16 cellular contexts compared by ENCODE assay signal in genomic region chr6:85672623-85673022, GRCh38. TPM values are rescaled to one million over a fixed set of nuclear protein-coding genes. Genes with fewer than 3 reads are reported as not detected.
DNase-seq lines count a peak whose midpoint lies in the region; ATAC-seq and TF ChIP-seq lines count a peak whose summit lies in the region.
"Had no signal": no experiment of that assay in that cellular context is flagged by ENCODE, and none has a peak within 500 bp of the region (broad histone marks: within the 10 kb centered on the region; RNA-seq: fewer than 3 reads in every experiment).

No MANE protein-coding gene starts in this region.

- peak overlapping the region; percentile 9 for H3K27ac Mint-ChIP-seq in activated T-cell treated with anti-CD3 and anti-CD28 coated beads, Interleukin-2, amount 50 U/mL, for 72 hours
- peak overlapping the region; percentile 12 for H3K27ac Mint-ChIP-seq in activated naive CD8-positive, alpha-beta T cell treated with anti-CD3 and anti-CD28 coated beads, Interleukin-2, amount 50 U/mL, for 24 hours
- H3K27ac Mint-ChIP-seq: activated naive CD4-positive, alpha-beta T cell treated with anti-CD3 and anti-CD28 coated beads, Interleukin-2, amount 10 ng/mL, durations not matched to agents 7 days and 5 days; T-helper 2 cell treated with Interferon-gamma antibody and Interleukin-4, amounts not matched to agents 5 μg/mL and 100 μg/mL, for 36 hours had no signal

- peaks cover 81% of the 10 kb centered on the region for H3K4me1 Mint-ChIP-seq in activated T-cell treated with anti-CD3 and anti-CD28 coated beads, Interleukin-2, amount 50 U/mL, for 72 hours (ENCODE audit: low read depth)
- H3K4me1 Mint-ChIP-seq in activated naive CD8-positive, alpha-beta T cell treated with anti-CD3 and anti-CD28 coated beads, Interleukin-2, amount 50 U/mL, for 24 hours: peaks cover 81% of the 10 kb centered on the region

- peaks cover 19 to 37% of the 10 kb centered on the region in 2 donors for H3K36me3 Mint-ChIP-seq in activated T-cell treated with anti-CD3 and anti-CD28 coated beads, Interleukin-2, amount 50 U/mL, for 72 hours (ENCODE audit: insufficient read depth in 2 of 2)
- H3K36me3 Mint-ChIP-seq in activated naive CD8-positive, alpha-beta T cell treated with anti-CD3 and anti-CD28 coated beads, Interleukin-2, amount 50 U/mL, for 24 hours (ENCODE audit: low read depth): peaks cover 45% of the 10 kb centered on the region

- H3K27ac ChIP-seq in gastrocnemius medialis: peak overlapping the region; percentile 92 to 98 (median 96)

- no peaks in the 10 kb centered on the region for H3K9me3 Mint-ChIP-seq in activated T-cell treated with anti-CD3 and anti-CD28 coated beads, Interleukin-2, amount 50 U/mL, for 72 hours
- no peaks in the 10 kb centered on the region for H3K9me3 Mint-ChIP-seq in activated naive CD8-positive, alpha-beta T cell treated with anti-CD3 and anti-CD28 coated beads, Interleukin-2, amount 50 U/mL, for 24 hours
- H3K9me3 Mint-ChIP-seq: activated naive CD4-positive, alpha-beta T cell treated with anti-CD3 and anti-CD28 coated beads, Interleukin-2, amount 10 ng/mL, durations not matched to agents 7 days and 5 days; IgD-negative memory B cell had no signal

- ATAC-seq in activated T-cell treated with anti-CD3 and anti-CD28 coated beads, Interleukin-2, amount 50 U/mL, for 72 hours (replicated peaks in 1 of 2): no peak
- ATAC-seq in activated naive CD8-positive, alpha-beta T cell treated with anti-CD3 and anti-CD28 coated beads, Interleukin-2, amount 50 U/mL, for 24 hours: no peak
- ATAC-seq in gastrocnemius medialis: no peak
- no peak for ATAC-seq in GM21717 (IDR thresholded peaks at IDR 0.05; ENCODE audit: unreplicated experiment)

- TF ChIP-seq CTCF in gastrocnemius medialis (IDR thresholded peaks at IDR 0.05 in 4 of 5, conservative IDR thresholded peaks at IDR 0.05 in 1 of 5): no peak

- H3K4me1 ChIP-seq in gastrocnemius medialis: peaks cover 28 to 34% of the 10 kb centered on the region in 2 donors

- no peaks in the 10 kb centered on the region for H3K36me3 ChIP-seq in gastrocnemius medialis

- no peak for TF ChIP-seq POLR2A in gastrocnemius medialis (IDR thresholded peaks at IDR 0.05)

- no peaks in the 10 kb centered on the region for H3K27me3 Mint-ChIP-seq in activated T-cell treated with anti-CD3 and anti-CD28 coated beads, Interleukin-2, amount 50 U/mL, for 72 hours (ENCODE audit: low read depth)
- H3K27me3 Mint-ChIP-seq in activated naive CD8-positive, alpha-beta T cell treated with anti-CD3 and anti-CD28 coated beads, Interleukin-2, amount 50 U/mL, for 24 hours: no peaks in the 10 kb centered on the region
- H3K27me3 Mint-ChIP-seq: activated naive CD4-positive, alpha-beta T cell treated with anti-CD3 and anti-CD28 coated beads, Interleukin-2, amount 10 ng/mL, durations not matched to agents 7 days and 5 days; IgD-negative memory B cell had no signal

- no peak overlapping the region for H3K4me3 Mint-ChIP-seq in activated T-cell treated with anti-CD3 and anti-CD28 coated beads, Interleukin-2, amount 50 U/mL, for 72 hours
- peak overlapping the region; percentile 3 for H3K4me3 Mint-ChIP-seq in activated naive CD8-positive, alpha-beta T cell treated with anti-CD3 and anti-CD28 coated beads, Interleukin-2, amount 50 U/mL, for 24 hours
- H3K4me3 Mint-ChIP-seq: activated naive CD4-positive, alpha-beta T cell treated with anti-CD3 and anti-CD28 coated beads, Interleukin-2, amount 10 ng/mL, durations not matched to agents 7 days and 5 days; T-helper 2 cell treated with Interferon-gamma antibody and Interleukin-4, amounts not matched to agents 5 μg/mL and 100 μg/mL, for 36 hours had no signal

- H3K4me3 ChIP-seq in gastrocnemius medialis: no peak overlapping the region

- DNase-seq in activated T-cell treated with anti-CD3 and anti-CD28 coated beads, Interleukin-2, amount 50 U/mL, for 72 hours: no peak
- no peak for DNase-seq in activated T-cell treated with anti-CD3 and anti-CD28 coated beads, Interleukin-2, amount 50 U/mL, for 1 hour
- DNase-seq in KBM-7 (peak; percentile 37), gastrocnemius medialis (no peak)
- DNase-seq in activated naive CD8-positive, alpha-beta T cell treated with anti-CD3 and anti-CD28 coated beads, Interleukin-2, amount 50 U/mL, for 24 hours: no peak
- DNase-seq in NK-92 treated with Interleukin-12 subunit alpha and Interleukin-12 subunit beta, amount 100 ng/mL, for 24 hours (lab: John Stamatoyannopoulos, UW): no peak
- DNase-seq in central memory CD4-positive, alpha-beta T cell: no peak
- DNase-seq: activated CD4-positive, alpha-beta T cell treated with anti-CD3 and anti-CD28 coated beads, Interleukin-2, amount 50 U/mL, for 48 hours; activated naive CD4-positive, alpha-beta T cell treated with anti-CD3 and anti-CD28 coated beads, Interleukin-2, amount 10 ng/mL, durations not matched to agents 7 days and 5 days; caudate nucleus; glutamatergic neuron; NCI-H1694 treated with DMSO at 0.1 percent for 48 hours; NCI-H526 had no signal

- no peaks in the 10 kb centered on the region for H3K9me3 ChIP-seq in gastrocnemius medialis

- in situ Hi-C loops in KBM-7 (cut with MboI; ENCODE audit: low pct_unique_long_range_greater_than_20kb, low sequenced_read_pairs) (no loop called here), gastrocnemius medialis (cut with MboI; ENCODE audit: low sequenced_read_pairs in 4 of 4) (loop anchor here in 3 of 4 donors (10.0 kb wide), 1 partner anchor 78 kb away; the partner anchor contains the start of gene SNX14 (in 3 of the 3))

- no peaks in the 10 kb centered on the region for H3K27me3 ChIP-seq in gastrocnemius medialis

- intact Hi-C loops in gastrocnemius medialis (cut with DNase I; ENCODE audit: low total_unique reads): no loop called here

RNA-seq across cellular contexts. Expression of gene SYNCRIP, which starts 29.9 kb away (rescaled TPM):
- total RNA-seq in activated T-cell treated with anti-CD3 and anti-CD28 coated beads, Interleukin-2, amount 50 U/mL, for 72 hours: 10 to 100 TPM; 75.9 to 90.2 TPM
- total RNA-seq in gastrocnemius medialis: 10 to 100 TPM; 43.0 to 59.3 (median 54.5) TPM
